Comparison of ENCODE assay signal across 23 cellular contexts in genomic region chr1:195740862-195741261, GRCh38.
"Had no signal": no experiment of that assay in that cellular context is flagged by ENCODE, and none has a peak within 500 bp of the region (broad histone marks: within the 10 kb centered on the region; RNA-seq: fewer than 3 reads in every experiment).

No MANE protein-coding gene starts in this region.

- H3K36me3 ChIP-seq: adrenal gland, lower lobe of right lung, prostate gland had no signal

- H3K27me3 ChIP-seq: adrenal gland, testis had no signal

- H3K27me3 Mint-ChIP-seq: activated CD4-positive, alpha-beta memory T cell treated with anti-CD3 and anti-CD28 coated beads, Interleukin-2, amount 10 ng/mL, durations not matched to agents 7 days and 5 days; activated CD4-positive, alpha-beta T cell treated with anti-CD3 and anti-CD28 coated beads for 36 hours; activated T-cell treated with anti-CD3 and anti-CD28 coated beads, Interleukin-2, amount 50 U/mL, for 24 hours; stimulated activated naive CD8-positive, alpha-beta T cell treated with anti-CD3 and anti-CD28 coated beads, Interleukin-15, Interleukin-2, amounts not matched to agents 100 ng/mL and 50 ng/mL, for 24 hours had no signal

- DNase-seq: activated CD4-positive, alpha-beta memory T cell treated with anti-CD3 and anti-CD28 coated beads, Interleukin-2, amount 10 ng/mL, durations not matched to agents 7 days and 5 days; activated CD4-positive, alpha-beta T cell treated with anti-CD3 and anti-CD28 coated beads for 36 hours; activated effector memory CD4-positive, alpha-beta T cell treated with Interleukin-2 at 50 U/mL for 16 hours; activated naive CD4-positive, alpha-beta T cell treated with anti-CD3 and anti-CD28 coated beads, Interleukin-2, amount 50 U/mL, for 16 hours; activated T-cell treated with anti-CD3 and anti-CD28 coated beads, Interleukin-2, amount 50 U/mL, for 24 hours; adrenal gland; caudate nucleus; foreskin melanocyte; head of caudate nucleus; immature natural killer cell; lower lobe of right lung; midbrain; right cardiac atrium; stimulated activated CD4-positive, alpha-beta T cell treated with anti-CD3 and anti-CD28 coated beads, Interleukin-4, amount 100 ng/mL, for 4 hours; stimulated activated CD8-positive, alpha-beta memory T cell treated with anti-CD3 and anti-CD28 coated beads, Interleukin-4, amount 100 ng/mL, for 48 hours; T-helper 1 cell; T1000; testis had no signal

- H3K9me3 ChIP-seq: adrenal gland, lower lobe of right lung, prostate gland, testis had no signal

- FAIRE-seq: colon had no signal

- H3K27ac ChIP-seq: adrenal gland, lower lobe of right lung, prostate gland, skin epidermis, testis had no signal

- H3K27ac Mint-ChIP-seq: activated CD4-positive, alpha-beta memory T cell treated with anti-CD3 and anti-CD28 coated beads, Interleukin-2, amount 10 ng/mL, durations not matched to agents 7 days and 5 days; activated CD4-positive, alpha-beta T cell treated with anti-CD3 and anti-CD28 coated beads for 36 hours; activated T-cell treated with anti-CD3 and anti-CD28 coated beads, Interleukin-2, amount 50 U/mL, for 24 hours; immature natural killer cell; stimulated activated naive CD8-positive, alpha-beta T cell treated with anti-CD3 and anti-CD28 coated beads, Interleukin-15, Interleukin-2, amounts not matched to agents 100 ng/mL and 50 ng/mL, for 24 hours had no signal

- H3K4me1 Mint-ChIP-seq: activated CD4-positive, alpha-beta memory T cell treated with anti-CD3 and anti-CD28 coated beads, Interleukin-2, amount 10 ng/mL, durations not matched to agents 7 days and 5 days; activated CD4-positive, alpha-beta T cell treated with anti-CD3 and anti-CD28 coated beads for 36 hours; immature natural killer cell had no signal

- H3K4me3 Mint-ChIP-seq: activated CD4-positive, alpha-beta memory T cell treated with anti-CD3 and anti-CD28 coated beads, Interleukin-2, amount 10 ng/mL, durations not matched to agents 7 days and 5 days; activated CD4-positive, alpha-beta T cell treated with anti-CD3 and anti-CD28 coated beads for 36 hours; activated T-cell treated with anti-CD3 and anti-CD28 coated beads, Interleukin-2, amount 50 U/mL, for 24 hours; immature natural killer cell; neural crest cell; stimulated activated naive CD8-positive, alpha-beta T cell treated with anti-CD3 and anti-CD28 coated beads, Interleukin-15, Interleukin-2, amounts not matched to agents 100 ng/mL and 50 ng/mL, for 24 hours had no signal

- ATAC-seq: activated CD4-positive, alpha-beta T cell treated with anti-CD3 and anti-CD28 coated beads for 36 hours; lower lobe of right lung; right cardiac atrium had no signal

- H3K4me3 ChIP-seq: adrenal gland, lower lobe of right lung, prostate gland, skin epidermis, testis had no signal

- H3K4me1 ChIP-seq: adrenal gland, lower lobe of right lung, prostate gland, testis had no signal
